ENCODE assay signal across 21 cellular contexts in the genomic region with DNA sequence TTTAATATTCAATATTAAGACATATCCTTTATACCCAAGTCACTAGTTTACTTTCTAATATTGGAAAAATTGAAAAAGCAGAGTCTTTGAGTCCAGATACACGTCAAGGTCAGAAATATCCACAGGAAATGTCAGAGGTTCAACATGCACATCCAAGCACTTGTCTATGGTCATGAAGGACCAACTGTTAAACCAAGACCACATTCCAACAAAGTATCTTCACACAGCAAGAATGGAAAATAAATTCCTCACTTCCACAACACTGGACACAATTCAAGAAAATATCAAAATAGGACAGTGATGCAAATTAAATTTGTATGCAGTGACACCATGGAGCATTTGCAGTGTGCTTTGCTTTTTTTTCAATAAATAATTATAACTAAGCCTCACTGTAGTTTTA.
"Had no signal": no experiment of that assay in that cellular context is flagged by ENCODE, and none has a peak within 500 bp of the region (broad histone marks: within the 10 kb centered on the region; RNA-seq: fewer than 3 reads in every experiment).

No MANE protein-coding gene starts in this region.

- H3K4me1 Mint-ChIP-seq: immature natural killer cell had no signal

- H3K27me3 ChIP-seq: esophagus squamous epithelium, foreskin keratinocyte, gastroesophageal sphincter, heart left ventricle, hepatocyte, left lung had no signal

- H3K4me2 ChIP-seq: hepatocyte had no signal

- H3K79me2 ChIP-seq: hepatocyte had no signal

- H3K4me1 ChIP-seq: esophagus squamous epithelium, foreskin keratinocyte, gastroesophageal sphincter, heart left ventricle, left lung, lower lobe of right lung had no signal

- H3K9me3 Mint-ChIP-seq: effector memory CD8-positive, alpha-beta T cell; endodermal cell; mesothelial cell of epicardium had no signal

- H3K27ac Mint-ChIP-seq: effector memory CD8-positive, alpha-beta T cell; endodermal cell; immature natural killer cell; mesothelial cell of epicardium had no signal

- H3K27ac ChIP-seq: coronary artery, epithelial cell of prostate, esophagus squamous epithelium, foreskin keratinocyte, gastroesophageal sphincter, heart left ventricle, hepatocyte, left lung, lower lobe of right lung had no signal

- H3K36me3 Mint-ChIP-seq: immature natural killer cell, mesothelial cell of epicardium had no signal

- H3K4me3 ChIP-seq: coronary artery, esophagus squamous epithelium, gastroesophageal sphincter, heart left ventricle, hepatocyte, left lung, lower lobe of right lung, mucosa of descending colon had no signal

- H3K4me3 Mint-ChIP-seq: effector memory CD8-positive, alpha-beta T cell; endodermal cell; immature natural killer cell; mesothelial cell of epicardium had no signal

- H3K9me3 ChIP-seq: esophagus squamous epithelium, gastroesophageal sphincter, heart left ventricle, left lung, lower lobe of right lung, mucosa of descending colon had no signal

- H2AFZ ChIP-seq: hepatocyte had no signal

- H3K36me3 ChIP-seq: esophagus squamous epithelium, gastroesophageal sphincter, heart left ventricle, left lung, lower lobe of right lung had no signal

- H3K27me3 Mint-ChIP-seq: effector memory CD8-positive, alpha-beta T cell had no signal

- DNase-seq: dermis blood vessel endothelial cell; effector CD8-positive, alpha-beta T cell; effector memory CD8-positive, alpha-beta T cell; endodermal cell; erythroblast; esophagus squamous epithelium; foreskin keratinocyte; heart left ventricle; hypothalamus; immature natural killer cell; left cardiac atrium; left lung; left ventricle myocardium superior; lower lobe of right lung; mesenchymal stem cell; mucosa of descending colon had no signal
